22 cellular contexts compared by ENCODE assay signal in the genomic region with DNA sequence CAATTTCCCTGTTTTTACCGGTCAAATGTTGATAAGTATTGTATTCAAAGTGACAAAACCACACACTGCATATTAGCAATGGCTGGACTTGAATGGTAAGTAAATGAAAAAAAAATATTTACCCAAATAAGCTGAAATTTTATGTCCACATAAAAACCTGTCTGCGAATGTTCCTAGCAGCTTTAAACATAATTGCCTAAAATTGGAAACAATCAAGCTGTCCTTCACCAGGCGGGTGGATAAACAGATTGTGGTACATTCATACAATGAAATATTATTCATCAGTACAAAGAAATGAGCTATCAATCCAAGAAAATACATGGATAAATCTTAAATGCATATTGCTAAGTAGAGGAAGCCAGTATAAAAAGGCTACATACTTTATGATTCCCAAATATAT.
DNase-seq lines count a peak whose midpoint lies in the region; TF ChIP-seq lines count a peak whose summit lies in the region.
"Had no signal": no experiment of that assay in that cellular context is flagged by ENCODE, and none has a peak within 500 bp of the region (broad histone marks: within the 10 kb centered on the region; RNA-seq: fewer than 3 reads in every experiment).

No MANE protein-coding gene starts in this region.

- peak; percentile 57 for TF ChIP-seq EP300 in neural cell (conservative IDR thresholded peaks at IDR 0.05; ENCODE audit: poor library complexity, severe bottlenecking)

- H3K27ac ChIP-seq in Karpas-422 (ENCODE audit: low read length) (no peak overlapping the region), neural cell (ENCODE audit: low read length) (peak overlapping the region; percentile 32), dorsolateral prefrontal cortex (peak overlapping the region in 1 of 59 donors; percentile 88)
- H3K27ac ChIP-seq: BLaER1 had no signal

- TF ChIP-seq CTCF in neural cell (IDR thresholded peaks at IDR 0.05; ENCODE audit: poor library complexity, severe bottlenecking) (no peak), dorsolateral prefrontal cortex (IDR thresholded peaks at IDR 0.05 in 54 of 56, conservative IDR thresholded peaks at IDR 0.05 in 2 of 56; ENCODE audit: low read depth in 1 of 56, partially characterized antibody in 56 of 56) (no peak)

- peaks cover 4% of the 10 kb centered on the region for H3F3A ChIP-seq in neural cell (ENCODE audit: insufficient read depth, low read length, poor library complexity, severe bottlenecking)

- H3K36me3 ChIP-seq in Karpas-422 (ENCODE audit: insufficient read depth, low read length) (no peaks in the 10 kb centered on the region), neural cell (ENCODE audit: insufficient read depth, low read length) (no peaks in the 10 kb centered on the region)
- H3K36me3 ChIP-seq: BE2C, BLaER1 had no signal

- H3K9me3 ChIP-seq in Karpas-422 (ENCODE audit: low read length) (peaks cover 36% of the 10 kb centered on the region), neural cell (ENCODE audit: low read length) (no peaks in the 10 kb centered on the region)
- H3K9me3 ChIP-seq: BE2C, BLaER1 had no signal

- H3K4me3 ChIP-seq in Karpas-422 (ENCODE audit: low read length) (peak overlapping the region; percentile 14; the same call in 1 of the 2 replicates), neural cell (ENCODE audit: low read length) (no peak overlapping the region), dorsolateral prefrontal cortex (no peak overlapping the region)
- H3K4me3 ChIP-seq: BLaER1, GM12878 had no signal

- H2AFZ ChIP-seq in Karpas-422 (ENCODE audit: low read length) (no peak overlapping the region), neural cell (ENCODE audit: low read depth, low read length) (no peak overlapping the region)

- intact Hi-C loops in dorsolateral prefrontal cortex (cut with DNase I): no loop called here

- H3K4me2 ChIP-seq in Karpas-422 (ENCODE audit: low read depth, low read length, poor library complexity, severe bottlenecking) (no peak overlapping the region), neural cell (ENCODE audit: low read length) (no peak overlapping the region)
- H3K4me2 ChIP-seq: BLaER1 had no signal

- H3K9ac ChIP-seq in Karpas-422 (ENCODE audit: low read length): no peak overlapping the region
- H3K9ac ChIP-seq in neural cell (ENCODE audit: low read length): no peak overlapping the region
- H3K9ac ChIP-seq: BLaER1 had no signal

- DNase-seq in Karpas-422 (no peak), NCI-H1930 (lab: John Stamatoyannopoulos, UW) (peak; percentile 10 to 29), dorsolateral prefrontal cortex (no peak), RKO (ENCODE audit: low spot score) (no peak)
- DNase-seq: 8988T; ACHN; BE2C; C1 segment of cervical spinal cord; CD4-positive, alpha-beta memory T cell; CD4-positive, CD25-positive, alpha-beta regulatory T cell; CD8-positive, alpha-beta memory T cell; COR-L47; DMS 273 treated with DMSO at 0.1 percent for 48 hours; DMS153; DMS53; DMS79; DND-41; EL; GDM1 had no signal

- no peak for TF ChIP-seq RAD21 in neural cell (conservative IDR thresholded peaks at IDR 0.05)

- no peaks in the 10 kb centered on the region for H4K20me1 ChIP-seq in Karpas-422 (ENCODE audit: insufficient read depth, low read depth, low read length)
- no peaks in the 10 kb centered on the region for H4K20me1 ChIP-seq in neural cell (ENCODE audit: insufficient read depth)
- H4K20me1 ChIP-seq: BLaER1 had no signal

- no peaks in the 10 kb centered on the region for H3K79me2 ChIP-seq in Karpas-422 (ENCODE audit: low read length)
- H3K79me2 ChIP-seq in neural cell (replicated peaks; ENCODE audit: insufficient read depth, low read length): no peaks in the 10 kb centered on the region

- no peaks in the 10 kb centered on the region for H3K4me1 ChIP-seq in Karpas-422 (ENCODE audit: low read length)
- H3K4me1 ChIP-seq: BE2C, BLaER1 had no signal

- no peaks in the 10 kb centered on the region for H3K9me2 ChIP-seq in Karpas-422 (replicated peaks; ENCODE audit: insufficient read depth, low read length)
- H3K9me2 ChIP-seq in neural cell (ENCODE audit: insufficient read depth, low read length): no peaks in the 10 kb centered on the region

- no peaks in the 10 kb centered on the region for H3K27me3 ChIP-seq in Karpas-422 (ENCODE audit: low read length)
- H3K27me3 ChIP-seq in neural cell (ENCODE audit: insufficient read depth, low read depth, low read length): no peaks in the 10 kb centered on the region
- no peaks in the 10 kb centered on the region for H3K27me3 ChIP-seq in dorsolateral prefrontal cortex
- H3K27me3 ChIP-seq: BE2C, BLaER1 had no signal

TF ChIP-seq in neural cell, 6 proteins besides CTCF, POLR2A, EP300 and RAD21:
- TF ChIP-seq SMC3 (conservative IDR thresholded peaks at IDR 0.05; ENCODE audit: poor library complexity): no peak
- no peak for TF ChIP-seq MXI1 (conservative IDR thresholded peaks at IDR 0.05; ENCODE audit: poor library complexity, severe bottlenecking)
- TF ChIP-seq POLR2AphosphoS5 (IDR thresholded peaks at IDR 0.05): peak; percentile 50
- TF ChIP-seq EZH2 (IDR thresholded peaks at IDR 0.05; ENCODE audit: borderline replicate concordance, insufficient read depth, low read length, poor library complexity, severe bottlenecking): no peak
- no peak for TF ChIP-seq TAF1 (IDR thresholded peaks at IDR 0.05; ENCODE audit: low read depth)
- TF ChIP-seq, protein P1, sequence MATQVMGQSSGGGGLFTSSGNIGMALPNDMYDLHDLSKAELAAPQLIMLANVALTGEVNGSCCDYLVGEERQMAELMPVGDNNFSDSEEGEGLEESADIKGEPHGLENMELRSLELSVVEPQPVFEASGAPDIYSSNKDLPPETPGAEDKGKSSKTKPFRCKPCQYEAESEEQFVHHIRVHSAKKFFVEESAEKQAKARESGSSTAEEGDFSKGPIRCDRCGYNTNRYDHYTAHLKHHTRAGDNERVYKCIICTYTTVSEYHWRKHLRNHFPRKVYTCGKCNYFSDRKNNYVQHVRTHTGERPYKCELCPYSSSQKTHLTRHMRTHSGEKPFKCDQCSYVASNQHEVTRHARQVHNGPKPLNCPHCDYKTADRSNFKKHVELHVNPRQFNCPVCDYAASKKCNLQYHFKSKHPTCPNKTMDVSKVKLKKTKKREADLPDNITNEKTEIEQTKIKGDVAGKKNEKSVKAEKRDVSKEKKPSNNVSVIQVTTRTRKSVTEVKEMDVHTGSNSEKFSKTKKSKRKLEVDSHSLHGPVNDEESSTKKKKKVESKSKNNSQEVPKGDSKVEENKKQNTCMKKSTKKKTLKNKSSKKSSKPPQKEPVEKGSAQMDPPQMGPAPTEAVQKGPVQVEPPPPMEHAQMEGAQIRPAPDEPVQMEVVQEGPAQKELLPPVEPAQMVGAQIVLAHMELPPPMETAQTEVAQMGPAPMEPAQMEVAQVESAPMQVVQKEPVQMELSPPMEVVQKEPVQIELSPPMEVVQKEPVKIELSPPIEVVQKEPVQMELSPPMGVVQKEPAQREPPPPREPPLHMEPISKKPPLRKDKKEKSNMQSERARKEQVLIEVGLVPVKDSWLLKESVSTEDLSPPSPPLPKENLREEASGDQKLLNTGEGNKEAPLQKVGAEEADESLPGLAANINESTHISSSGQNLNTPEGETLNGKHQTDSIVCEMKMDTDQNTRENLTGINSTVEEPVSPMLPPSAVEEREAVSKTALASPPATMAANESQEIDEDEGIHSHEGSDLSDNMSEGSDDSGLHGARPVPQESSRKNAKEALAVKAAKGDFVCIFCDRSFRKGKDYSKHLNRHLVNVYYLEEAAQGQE (IDR thresholded peaks at IDR 0.05; ENCODE audit: borderline replicate concordance): no peak
TF ChIP-seq in neural cell: peak in this region for 1.

Comparison
In these comparisons a context has a peak if more than half of its experiments do, and no peak if none do; other contexts are left out.
1. DNase-seq: peak in NCI-H1930 (2 of 2); none in Karpas-422 (single experiment), dorsolateral prefrontal cortex (0 of 10) and RKO (single experiment).